1 cellular context compared by ENCODE assay signal in the genomic region with DNA sequence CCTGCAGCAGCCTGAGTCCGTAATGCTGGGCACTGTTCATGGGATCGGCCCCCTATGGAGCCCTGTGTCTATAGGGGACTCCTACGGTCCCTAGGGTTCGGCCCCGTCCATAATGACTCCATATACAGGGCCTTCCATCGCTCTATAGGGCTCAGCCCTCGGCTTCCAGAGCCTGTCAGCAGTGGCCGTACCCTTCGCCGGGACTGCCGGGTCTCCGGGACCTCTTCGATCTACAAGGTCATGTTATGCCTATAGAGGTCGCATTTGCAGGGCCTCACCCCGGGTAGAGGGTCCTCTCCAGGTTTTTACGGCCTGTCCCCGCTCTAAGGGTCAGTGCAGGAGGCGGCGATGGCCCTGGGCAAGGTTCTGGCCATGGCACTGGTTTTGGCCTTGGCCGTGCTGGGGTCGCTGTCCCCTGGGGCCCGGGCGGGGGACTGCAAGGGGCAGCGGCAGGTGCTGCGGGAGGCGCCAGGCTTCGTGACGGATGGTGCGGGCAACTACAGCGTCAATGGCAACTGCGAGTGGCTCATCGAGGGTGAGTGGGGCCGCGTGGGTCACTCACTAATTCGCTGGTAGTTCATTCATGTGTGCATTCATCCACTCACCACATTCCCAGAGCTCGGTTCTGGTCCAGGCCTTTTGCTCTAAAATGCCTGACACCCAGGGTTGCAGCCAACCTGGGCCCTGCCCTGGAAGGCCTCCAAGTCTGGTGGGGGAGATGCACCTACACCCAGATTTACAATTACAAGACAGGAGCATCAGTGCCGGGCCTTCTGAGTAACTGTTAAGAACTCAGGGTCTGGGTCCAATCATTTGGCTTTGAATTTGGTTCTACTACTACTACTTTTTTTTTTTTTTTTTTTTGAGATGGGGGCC.
TF ChIP-seq lines count a peak whose summit lies in the region.

No MANE protein-coding gene starts in this region.

TF ChIP-seq in H1, 55 proteins besides CTCF, POLR2A, EP300 and RAD21:
- TF ChIP-seq SAP30 (IDR thresholded peaks at IDR 0.05; ENCODE audit: insufficient read depth, insufficient replicate concordance, low read length) (peak; percentile 79), RFX5 (IDR thresholded peaks at IDR 0.05; ENCODE audit: borderline replicate concordance, low read depth, low read length) (no peak), SIN3A (conservative IDR thresholded peaks at IDR 0.05 in 1 of 2, IDR thresholded peaks at IDR 0.05 in 1 of 2; ENCODE audit: low read depth in 1 of 2, low read length in 2 of 2) (no peak), JUN (IDR thresholded peaks at IDR 0.05; ENCODE audit: low read depth, low read length) (no peak), JUND (IDR thresholded peaks at IDR 0.05; ENCODE audit: low read length) (no peak), KDM1A (IDR thresholded peaks at IDR 0.05; ENCODE audit: borderline replicate concordance, low read length) (no peak), GABPA (IDR thresholded peaks at IDR 0.05; ENCODE audit: borderline replicate concordance, insufficient read depth, low read length) (0 out of 2 replicates have a peak, but pooled peaks have one; percentile 15), RBBP5 (IDR thresholded peaks at IDR 0.05; ENCODE audit: borderline replicate concordance, low read depth, low read length) (no peak), SIX5 (IDR thresholded peaks at IDR 0.05; ENCODE audit: low read depth, low read length) (no peak), CREB1 (IDR thresholded peaks at IDR 0.05) (no peak)
- TF ChIP-seq, protein P1, sequence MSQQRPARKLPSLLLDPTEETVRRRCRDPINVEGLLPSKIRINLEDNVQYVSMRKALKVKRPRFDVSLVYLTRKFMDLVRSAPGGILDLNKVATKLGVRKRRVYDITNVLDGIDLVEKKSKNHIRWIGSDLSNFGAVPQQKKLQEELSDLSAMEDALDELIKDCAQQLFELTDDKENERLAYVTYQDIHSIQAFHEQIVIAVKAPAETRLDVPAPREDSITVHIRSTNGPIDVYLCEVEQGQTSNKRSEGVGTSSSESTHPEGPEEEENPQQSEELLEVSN (IDR thresholded peaks at IDR 0.05): no peak
- TF ChIP-seq, protein P2, sequence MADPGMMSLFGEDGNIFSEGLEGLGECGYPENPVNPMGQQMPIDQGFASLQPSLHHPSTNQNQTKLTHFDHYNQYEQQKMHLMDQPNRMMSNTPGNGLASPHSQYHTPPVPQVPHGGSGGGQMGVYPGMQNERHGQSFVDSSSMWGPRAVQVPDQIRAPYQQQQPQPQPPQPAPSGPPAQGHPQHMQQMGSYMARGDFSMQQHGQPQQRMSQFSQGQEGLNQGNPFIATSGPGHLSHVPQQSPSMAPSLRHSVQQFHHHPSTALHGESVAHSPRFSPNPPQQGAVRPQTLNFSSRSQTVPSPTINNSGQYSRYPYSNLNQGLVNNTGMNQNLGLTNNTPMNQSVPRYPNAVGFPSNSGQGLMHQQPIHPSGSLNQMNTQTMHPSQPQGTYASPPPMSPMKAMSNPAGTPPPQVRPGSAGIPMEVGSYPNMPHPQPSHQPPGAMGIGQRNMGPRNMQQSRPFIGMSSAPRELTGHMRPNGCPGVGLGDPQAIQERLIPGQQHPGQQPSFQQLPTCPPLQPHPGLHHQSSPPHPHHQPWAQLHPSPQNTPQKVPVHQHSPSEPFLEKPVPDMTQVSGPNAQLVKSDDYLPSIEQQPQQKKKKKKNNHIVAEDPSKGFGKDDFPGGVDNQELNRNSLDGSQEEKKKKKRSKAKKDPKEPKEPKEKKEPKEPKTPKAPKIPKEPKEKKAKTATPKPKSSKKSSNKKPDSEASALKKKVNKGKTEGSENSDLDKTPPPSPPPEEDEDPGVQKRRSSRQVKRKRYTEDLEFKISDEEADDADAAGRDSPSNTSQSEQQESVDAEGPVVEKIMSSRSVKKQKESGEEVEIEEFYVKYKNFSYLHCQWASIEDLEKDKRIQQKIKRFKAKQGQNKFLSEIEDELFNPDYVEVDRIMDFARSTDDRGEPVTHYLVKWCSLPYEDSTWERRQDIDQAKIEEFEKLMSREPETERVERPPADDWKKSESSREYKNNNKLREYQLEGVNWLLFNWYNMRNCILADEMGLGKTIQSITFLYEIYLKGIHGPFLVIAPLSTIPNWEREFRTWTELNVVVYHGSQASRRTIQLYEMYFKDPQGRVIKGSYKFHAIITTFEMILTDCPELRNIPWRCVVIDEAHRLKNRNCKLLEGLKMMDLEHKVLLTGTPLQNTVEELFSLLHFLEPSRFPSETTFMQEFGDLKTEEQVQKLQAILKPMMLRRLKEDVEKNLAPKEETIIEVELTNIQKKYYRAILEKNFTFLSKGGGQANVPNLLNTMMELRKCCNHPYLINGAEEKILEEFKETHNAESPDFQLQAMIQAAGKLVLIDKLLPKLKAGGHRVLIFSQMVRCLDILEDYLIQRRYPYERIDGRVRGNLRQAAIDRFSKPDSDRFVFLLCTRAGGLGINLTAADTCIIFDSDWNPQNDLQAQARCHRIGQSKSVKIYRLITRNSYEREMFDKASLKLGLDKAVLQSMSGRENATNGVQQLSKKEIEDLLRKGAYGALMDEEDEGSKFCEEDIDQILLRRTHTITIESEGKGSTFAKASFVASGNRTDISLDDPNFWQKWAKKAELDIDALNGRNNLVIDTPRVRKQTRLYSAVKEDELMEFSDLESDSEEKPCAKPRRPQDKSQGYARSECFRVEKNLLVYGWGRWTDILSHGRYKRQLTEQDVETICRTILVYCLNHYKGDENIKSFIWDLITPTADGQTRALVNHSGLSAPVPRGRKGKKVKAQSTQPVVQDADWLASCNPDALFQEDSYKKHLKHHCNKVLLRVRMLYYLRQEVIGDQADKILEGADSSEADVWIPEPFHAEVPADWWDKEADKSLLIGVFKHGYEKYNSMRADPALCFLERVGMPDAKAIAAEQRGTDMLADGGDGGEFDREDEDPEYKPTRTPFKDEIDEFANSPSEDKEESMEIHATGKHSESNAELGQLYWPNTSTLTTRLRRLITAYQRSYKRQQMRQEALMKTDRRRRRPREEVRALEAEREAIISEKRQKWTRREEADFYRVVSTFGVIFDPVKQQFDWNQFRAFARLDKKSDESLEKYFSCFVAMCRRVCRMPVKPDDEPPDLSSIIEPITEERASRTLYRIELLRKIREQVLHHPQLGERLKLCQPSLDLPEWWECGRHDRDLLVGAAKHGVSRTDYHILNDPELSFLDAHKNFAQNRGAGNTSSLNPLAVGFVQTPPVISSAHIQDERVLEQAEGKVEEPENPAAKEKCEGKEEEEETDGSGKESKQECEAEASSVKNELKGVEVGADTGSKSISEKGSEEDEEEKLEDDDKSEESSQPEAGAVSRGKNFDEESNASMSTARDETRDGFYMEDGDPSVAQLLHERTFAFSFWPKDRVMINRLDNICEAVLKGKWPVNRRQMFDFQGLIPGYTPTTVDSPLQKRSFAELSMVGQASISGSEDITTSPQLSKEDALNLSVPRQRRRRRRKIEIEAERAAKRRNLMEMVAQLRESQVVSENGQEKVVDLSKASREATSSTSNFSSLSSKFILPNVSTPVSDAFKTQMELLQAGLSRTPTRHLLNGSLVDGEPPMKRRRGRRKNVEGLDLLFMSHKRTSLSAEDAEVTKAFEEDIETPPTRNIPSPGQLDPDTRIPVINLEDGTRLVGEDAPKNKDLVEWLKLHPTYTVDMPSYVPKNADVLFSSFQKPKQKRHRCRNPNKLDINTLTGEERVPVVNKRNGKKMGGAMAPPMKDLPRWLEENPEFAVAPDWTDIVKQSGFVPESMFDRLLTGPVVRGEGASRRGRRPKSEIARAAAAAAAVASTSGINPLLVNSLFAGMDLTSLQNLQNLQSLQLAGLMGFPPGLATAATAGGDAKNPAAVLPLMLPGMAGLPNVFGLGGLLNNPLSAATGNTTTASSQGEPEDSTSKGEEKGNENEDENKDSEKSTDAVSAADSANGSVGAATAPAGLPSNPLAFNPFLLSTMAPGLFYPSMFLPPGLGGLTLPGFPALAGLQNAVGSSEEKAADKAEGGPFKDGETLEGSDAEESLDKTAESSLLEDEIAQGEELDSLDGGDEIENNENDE (IDR thresholded peaks at IDR 0.05; ENCODE audit: insufficient replicate concordance, low read length): no peak
- TF ChIP-seq, protein P3, sequence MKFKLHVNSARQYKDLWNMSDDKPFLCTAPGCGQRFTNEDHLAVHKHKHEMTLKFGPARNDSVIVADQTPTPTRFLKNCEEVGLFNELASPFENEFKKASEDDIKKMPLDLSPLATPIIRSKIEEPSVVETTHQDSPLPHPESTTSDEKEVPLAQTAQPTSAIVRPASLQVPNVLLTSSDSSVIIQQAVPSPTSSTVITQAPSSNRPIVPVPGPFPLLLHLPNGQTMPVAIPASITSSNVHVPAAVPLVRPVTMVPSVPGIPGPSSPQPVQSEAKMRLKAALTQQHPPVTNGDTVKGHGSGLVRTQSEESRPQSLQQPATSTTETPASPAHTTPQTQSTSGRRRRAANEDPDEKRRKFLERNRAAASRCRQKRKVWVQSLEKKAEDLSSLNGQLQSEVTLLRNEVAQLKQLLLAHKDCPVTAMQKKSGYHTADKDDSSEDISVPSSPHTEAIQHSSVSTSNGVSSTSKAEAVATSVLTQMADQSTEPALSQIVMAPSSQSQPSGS (IDR thresholded peaks at IDR 0.05; ENCODE audit: low read length): no peak
